8 cellular contexts compared by ENCODE assay signal in genomic region chr1:241518447-241519307, GRCh38. TPM values are rescaled to one million over a fixed set of nuclear protein-coding genes. Genes with fewer than 3 reads are reported as not detected.
DNase-seq lines count a peak whose midpoint lies in the region; ATAC-seq and TF ChIP-seq lines count a peak whose summit lies in the region.

No MANE protein-coding gene starts in this region.

- peak overlapping the region; percentile 98 for H3K18ac ChIP-seq in neuronal stem cell (ENCODE audit: low read length)

- no peaks in the 10 kb centered on the region for H3K27me3 Mint-ChIP-seq in IgD-negative memory B cell

- peak overlapping the region; percentile 94 for H2AFZ ChIP-seq in neuronal stem cell (ENCODE audit: low read length)

- peak overlapping the region; percentile 80 for H3K4me2 ChIP-seq in neuronal stem cell (ENCODE audit: insufficient read depth, low read length, poor library complexity, severe bottlenecking)

- no peak for TF ChIP-seq CTCF in gastroesophageal sphincter (IDR thresholded peaks at IDR 0.05)

- peaks cover 0 to 5% of the 10 kb centered on the region in 2 donors for H3K36me3 ChIP-seq in gastroesophageal sphincter
- H3K36me3 ChIP-seq in neuronal stem cell (replicated peaks in 1 of 2; ENCODE audit: control insufficient read depth in 2 of 2, insufficient read depth in 2 of 2, low read length in 2 of 2) = peaks cover 2 to 30% of the 10 kb centered on the region in 2 donors

- H2BK120ac ChIP-seq in neuronal stem cell (ENCODE audit: low read depth, low read length) = no peak overlapping the region

- H3K27ac Mint-ChIP-seq in IgD-negative memory B cell = peak overlapping the region; percentile 61 to 84 (median 64)

- 7 to 8% methylated on average over 10 to 17 of the region's 29 CpGs for WGBS in gastroesophageal sphincter (ENCODE audit: low coverage in 1 of 2), 2 donors
- WGBS in neuronal stem cell (ENCODE audit: extremely low coverage in 2 of 2, insufficient read length in 2 of 2, insufficient replicate concordance in 1 of 2), 2 donors = no CpG with 5 or more reads among the region's 29 CpGs

- TF ChIP-seq EP300 in gastroesophageal sphincter (IDR thresholded peaks at IDR 0.05) = no peak

- H2BK5ac ChIP-seq in neuronal stem cell (ENCODE audit: low read length) = peak overlapping the region; percentile 82

- H3K9me3 ChIP-seq in gastroesophageal sphincter (no peaks in the 10 kb centered on the region), neuronal stem cell (replicated peaks in 1 of 2; ENCODE audit: control insufficient read depth in 2 of 2, insufficient read depth in 1 of 2, low read depth in 1 of 2, low read length in 2 of 2) (peaks cover 0 to 4% of the 10 kb centered on the region in 2 donors)

- DNase-seq in activated CD8-positive, alpha-beta memory T cell treated with anti-CD3 and anti-CD28 coated beads, Interleukin-2, amount 50 U/mL, for 4 hours = peak; percentile 30
- no peak for DNase-seq in neuronal stem cell (ENCODE audit: low spot score)
- no peak for DNase-seq in NCI-H446 (lab: John Stamatoyannopoulos, UW)
- DNase-seq in effector CD4-positive, alpha-beta T cell = no peak

- peaks cover 18 to 26% (median 22%) of the 10 kb centered on the region in 3 donors for H3K4me1 Mint-ChIP-seq in IgD-negative memory B cell

- peak overlapping the region; percentile 96 for H3K23ac ChIP-seq in neuronal stem cell (ENCODE audit: low read depth, low read length, poor library complexity)

- no peak overlapping the region for H2BK15ac ChIP-seq in neuronal stem cell (ENCODE audit: low read length)

- peaks cover 2 to 26% (median 4%) of the 10 kb centered on the region in 3 donors for H3K4me1 ChIP-seq in gastroesophageal sphincter
- H3K4me1 ChIP-seq in neuronal stem cell (ENCODE audit: control insufficient read depth in 2 of 2, insufficient read depth in 1 of 2, low read depth in 1 of 2, low read length in 2 of 2) = peaks cover 0 to 6% of the 10 kb centered on the region in 2 donors

- peak overlapping the region in 3 of 4 donors; percentile 91 to 98 (median 96) for H3K4me3 Mint-ChIP-seq in IgD-negative memory B cell

- H3K14ac ChIP-seq in neuronal stem cell (ENCODE audit: low read length) = peak overlapping the region; percentile 89

- H3K9me3 Mint-ChIP-seq in IgD-negative memory B cell = no peaks in the 10 kb centered on the region

- no peak overlapping the region for H3K4ac ChIP-seq in neuronal stem cell (ENCODE audit: low read length)

- peaks cover 2% of the 10 kb centered on the region for H3K79me1 ChIP-seq in neuronal stem cell (ENCODE audit: low read depth, low read length)

- H4K8ac ChIP-seq in neuronal stem cell (ENCODE audit: low read depth, low read length) = no peak overlapping the region

- H2AK5ac ChIP-seq in neuronal stem cell (ENCODE audit: low read depth, low read length) = no peak overlapping the region

- H3K9ac ChIP-seq in neuronal stem cell (ENCODE audit: low read depth, low read length, poor library complexity) = peak overlapping the region; percentile 95

- H2BK12ac ChIP-seq in neuronal stem cell (ENCODE audit: low read length) = no peak overlapping the region

- H4K91ac ChIP-seq in neuronal stem cell (ENCODE audit: low read depth, low read length, poor library complexity) = no peak overlapping the region

- peak overlapping the region; percentile 77 to 94 (median 94) for H3K27ac ChIP-seq in gastroesophageal sphincter
- peak overlapping the region; percentile 70 for H3K27ac ChIP-seq in neuronal stem cell (replicated peaks; ENCODE audit: low read length)

- H3K27me3 ChIP-seq in gastroesophageal sphincter (peaks cover 18% of the 10 kb centered on the region), neuronal stem cell (ENCODE audit: control insufficient read depth in 3 of 3, insufficient read depth in 3 of 3, low read depth in 1 of 3, low read length in 3 of 3) (no peaks in the 10 kb centered on the region)

- TF ChIP-seq POLR2A in gastroesophageal sphincter (IDR thresholded peaks at IDR 0.05) = no peak

- H3K4me3 ChIP-seq in GM08714 (ENCODE audit: low read length) = peak overlapping the region; percentile 85
- H3K4me3 ChIP-seq in gastroesophageal sphincter = peak overlapping the region; percentile 78 to 82
- peak overlapping the region; percentile 76 to 94 for H3K4me3 ChIP-seq in neuronal stem cell (ENCODE audit: low read length in 2 of 2)

- ATAC-seq in GM21723 (IDR thresholded peaks at IDR 0.05; ENCODE audit: unreplicated experiment) = peak; percentile 36
- no peak for ATAC-seq in gastroesophageal sphincter

- H3K36me3 Mint-ChIP-seq in IgD-negative memory B cell = peaks cover 2% of the 10 kb centered on the region

RNA-seq across cellular contexts. Expression of gene FH, which starts 0.9 kb away (rescaled TPM):
- polyA plus RNA-seq in IgD-negative memory B cell = 47.1 TPM
- 10 to 100 TPM; 61.4 to 96.5 (median 72.8) TPM for total RNA-seq in gastroesophageal sphincter
- 57.8 TPM for polyA plus RNA-seq in neuronal stem cell (2013, experiment 1 of 2)
- polyA plus RNA-seq in neuronal stem cell (2013, experiment 2 of 2) = 57.4 TPM

RNA-seq across cellular contexts. Expression of gene KMO, which starts 13.5 kb away (rescaled TPM):
- 10.9 TPM for polyA plus RNA-seq in IgD-negative memory B cell
- 1 to 10 TPM in 2 of 4 donors, under 1 TPM in 1, not detected in 1; 0.62 to 3.1 (median 1.1) TPM for total RNA-seq in gastroesophageal sphincter
- polyA plus RNA-seq in neuronal stem cell (2013, experiment 1 of 2) = not detected
- polyA plus RNA-seq in neuronal stem cell (2013, experiment 2 of 2) = not detected
